ENCODE assay signal across 21 cellular contexts in genomic region chr16:23683487-23683886, GRCh38. TPM values are rescaled to one million over a fixed set of nuclear protein-coding genes. Genes with fewer than 3 reads are reported as not detected.
"Had no signal": no experiment of that assay in that cellular context is flagged by ENCODE, and none has a peak within 500 bp of the region (broad histone marks: within the 10 kb centered on the region; RNA-seq: fewer than 3 reads in every experiment).

No MANE protein-coding gene starts in this region.

- H3K4me3 Mint-ChIP-seq: activated CD4-positive, alpha-beta T cell treated with anti-CD3 and anti-CD28 coated beads for 36 hours had no signal

- ATAC-seq: activated CD4-positive, alpha-beta T cell treated with anti-CD3 and anti-CD28 coated beads for 36 hours; activated naive CD4-positive, alpha-beta T cell treated with anti-CD3 and anti-CD28 coated beads, Interleukin-2, amount 50 U/mL, for 72 hours; PC-3 had no signal

- H3K9me3 Mint-ChIP-seq: activated naive CD4-positive, alpha-beta T cell treated with anti-CD3 and anti-CD28 coated beads, Interleukin-2, amount 50 U/mL, for 72 hours had no signal

- H3K4me3 ChIP-seq: cardiac muscle cell had no signal

- H3K27ac ChIP-seq: brain microvascular endothelial cell, cardiac muscle cell, VCaP had no signal

- DNase-seq: activated CD4-positive, alpha-beta T cell treated with anti-CD3 and anti-CD28 coated beads for 36 hours; activated CD4-positive, alpha-beta T cell treated with anti-CD3 and anti-CD28 coated beads, Interleukin-2, amount 50 U/mL, for 4 hours; activated CD8-positive, alpha-beta memory T cell treated with anti-CD3 and anti-CD28 coated beads, Interleukin-2, amount 50 U/mL, for 4 hours; activated effector memory CD4-positive, alpha-beta T cell treated with Interleukin-2 at 50 U/mL for 16 hours; activated naive CD4-positive, alpha-beta T cell treated with Interleukin-2 at 50 U/mL for 16 hours; brain microvascular endothelial cell; Karpas-422; NCI-H1105 treated with DMSO at 0.1 percent for 48 hours; NCI-H1436 treated with DMSO at 0.1 percent for 48 hours; NCI-H187; NCI-H2081; NCI-H510A treated with DMSO at 0.1 percent for 48 hours; NCI-H69; NK-92 treated with Interleukin-12 subunit alpha and Interleukin-12 subunit beta, amount 100 ng/mL, for 24 hours; PC-3; SIG-M5; T-helper 2 cell had no signal

- H3K27me3 ChIP-seq: brain microvascular endothelial cell, cardiac muscle cell had no signal

- H3K27ac Mint-ChIP-seq: activated CD4-positive, alpha-beta T cell treated with anti-CD3 and anti-CD28 coated beads for 36 hours; activated naive CD4-positive, alpha-beta T cell treated with anti-CD3 and anti-CD28 coated beads, Interleukin-2, amount 50 U/mL, for 72 hours had no signal

- H3K27me3 Mint-ChIP-seq: activated CD4-positive, alpha-beta T cell treated with anti-CD3 and anti-CD28 coated beads for 36 hours had no signal

RNA-seq across cellular contexts. Expression of gene ERN2, which starts 29.5 kb away (rescaled TPM):
- total RNA-seq: activated CD4-positive, alpha-beta T cell treated with anti-CD3 and anti-CD28 coated beads for 36 hours; activated CD8-positive, alpha-beta memory T cell treated with anti-CD3 and anti-CD28 coated beads for 36 hours; activated naive CD4-positive, alpha-beta T cell treated with anti-CD3 and anti-CD28 coated beads, Interleukin-2, amount 50 U/mL, for 72 hours; PC-3 had no signal
